Comparison of ENCODE assay signal across 20 cellular contexts in genomic region chr9:94128580-94128979, GRCh38.
"Had no signal": no experiment of that assay in that cellular context is flagged by ENCODE, and none has a peak within 500 bp of the region (broad histone marks: within the 10 kb centered on the region; RNA-seq: fewer than 3 reads in every experiment).

No MANE protein-coding gene starts in this region.

- H3K4me1 ChIP-seq: colonic mucosa, foreskin keratinocyte, heart right ventricle, left lung, lower lobe of right lung had no signal

- ATAC-seq: effector memory CD8-positive, alpha-beta T cell; foreskin keratinocyte; heart right ventricle; left cardiac atrium; left lung; left ventricle myocardium superior; mucosa of descending colon had no signal

- H3K9me3 ChIP-seq: colonic mucosa had no signal

- H3K27ac ChIP-seq: colonic mucosa, esophagus muscularis mucosa, foreskin keratinocyte, heart right ventricle, left lung, lower lobe of right lung had no signal

- H3K27me3 ChIP-seq: colonic mucosa, esophagus muscularis mucosa, foreskin keratinocyte, heart right ventricle, left lung had no signal

- H3K36me3 ChIP-seq: colonic mucosa, esophagus muscularis mucosa, left lung, lower lobe of right lung had no signal

- DNase-seq: colonic mucosa; cortex of kidney; effector CD8-positive, alpha-beta T cell; effector memory CD8-positive, alpha-beta T cell; foreskin keratinocyte; glutamatergic neuron; heart right ventricle; hippocampal formation; left cardiac atrium; left lung; left ventricle myocardium superior; lower lobe of right lung; mesenchymal stem cell; mucosa of descending colon; naive B cell had no signal

- FAIRE-seq: endothelial cell of umbilical vein, frontal cortex, islet of Langerhans, keratinocyte had no signal

- H3K4me3 ChIP-seq: colonic mucosa, esophagus muscularis mucosa, heart right ventricle, left lung, lower lobe of right lung, mucosa of descending colon had no signal
